Comparison of ENCODE assay signal across 32 cellular contexts in genomic region chr14:53103941-53104340, GRCh38.
"Had no signal": no experiment of that assay in that cellular context is flagged by ENCODE, and none has a peak within 500 bp of the region (broad histone marks: within the 10 kb centered on the region; RNA-seq: fewer than 3 reads in every experiment).

No MANE protein-coding gene starts in this region.

- H3K4me2 ChIP-seq: SK-N-SH had no signal

- DNase-seq: activated B cell treated with CpG ODN at 0.5 μM for 24 hours; activated CD4-positive, alpha-beta memory T cell treated with anti-CD3 and anti-CD28 coated beads, Interleukin-2, amount 10 ng/mL, durations not matched to agents 7 days and 5 days; activated CD4-positive, alpha-beta T cell treated with anti-CD3 and anti-CD28 coated beads for 1 hour; activated CD4-positive, alpha-beta T cell treated with anti-CD3 and anti-CD28 coated beads for 48 hours; activated CD8-positive, alpha-beta memory T cell treated with anti-CD3 and anti-CD28 coated beads for 24 hours; activated CD8-positive, alpha-beta memory T cell treated with anti-CD3 and anti-CD28 coated beads, Interleukin-2, amount 10 ng/mL, durations not matched to agents 7 days and 5 days; activated CD8-positive, alpha-beta memory T cell treated with anti-CD3 and anti-CD28 coated beads, Interleukin-2, amount 50 U/mL, for 48 hours; activated effector memory CD4-positive, alpha-beta T cell treated with Interleukin-2 at 50 U/mL for 16 hours; activated naive CD4-positive, alpha-beta T cell treated with anti-CD3 and anti-CD28 coated beads, Interleukin-2, amount 10 ng/mL, durations not matched to agents 7 days and 5 days; activated naive CD8-positive, alpha-beta T cell treated with anti-CD3 and anti-CD28 coated beads, Interleukin-2, amount 50 U/mL, for 24 hours; activated T-cell treated with anti-CD3 and anti-CD28 coated beads, Interleukin-2, amount 50 U/mL, for 48 hours; anterior cingulate cortex; central memory CD4-positive, alpha-beta T cell; Kasumi-1; MM.1S; NCI-H1092; NCI-H1436 treated with DMSO at 0.1 percent for 48 hours; NCI-H1694 treated with DMSO at 0.1 percent for 48 hours; NCI-H2029; NCI-H510A; NCI-H526; NCI-H748 treated with DMSO at 0.1 percent for 48 hours; NK-92 treated with Interleukin-12 subunit alpha and Interleukin-12 subunit beta, amount 100 ng/mL, for 24 hours; Right ventricle myocardium superior; SK-N-SH; T-cell; T-helper 2 cell; T-helper 9 cell had no signal

- H3K4me1 Mint-ChIP-seq: brain had no signal

- H3K9ac ChIP-seq: SK-N-SH had no signal

- H3K9me2 ChIP-seq: SK-N-SH had no signal

- H3K27ac ChIP-seq: SJSA1, VCaP had no signal

- H3K4me3 ChIP-seq: SJSA1 had no signal

- H3K4me3 Mint-ChIP-seq: activated B cell treated with CpG ODN at 0.5 μM for 24 hours; activated CD4-positive, alpha-beta memory T cell treated with anti-CD3 and anti-CD28 coated beads, Interleukin-2, amount 10 ng/mL, durations not matched to agents 7 days and 5 days; activated CD8-positive, alpha-beta memory T cell treated with anti-CD3 and anti-CD28 coated beads, Interleukin-2, amount 10 ng/mL, durations not matched to agents 7 days and 5 days; activated naive CD4-positive, alpha-beta T cell treated with anti-CD3 and anti-CD28 coated beads, Interleukin-2, amount 10 ng/mL, durations not matched to agents 7 days and 5 days; activated naive CD8-positive, alpha-beta T cell; activated naive CD8-positive, alpha-beta T cell treated with anti-CD3 and anti-CD28 coated beads, Interleukin-2, amount 50 U/mL, for 24 hours; brain; T-cell had no signal

- H3K36me3 ChIP-seq: SJSA1 had no signal

- H3K27me3 ChIP-seq: SJSA1 had no signal

- ATAC-seq: activated CD8-positive, alpha-beta memory T cell treated with anti-CD3 and anti-CD28 coated beads, Interleukin-2, amount 10 ng/mL, durations not matched to agents 7 days and 5 days; activated naive CD8-positive, alpha-beta T cell treated with anti-CD3 and anti-CD28 coated beads, Interleukin-2, amount 50 U/mL, for 24 hours; T-cell had no signal

- H3K27ac Mint-ChIP-seq: activated B cell treated with CpG ODN at 0.5 μM for 24 hours; activated CD4-positive, alpha-beta memory T cell treated with anti-CD3 and anti-CD28 coated beads, Interleukin-2, amount 10 ng/mL, durations not matched to agents 7 days and 5 days; activated CD8-positive, alpha-beta memory T cell treated with anti-CD3 and anti-CD28 coated beads, Interleukin-2, amount 10 ng/mL, durations not matched to agents 7 days and 5 days; activated naive CD4-positive, alpha-beta T cell treated with anti-CD3 and anti-CD28 coated beads, Interleukin-2, amount 10 ng/mL, durations not matched to agents 7 days and 5 days; activated naive CD8-positive, alpha-beta T cell; activated naive CD8-positive, alpha-beta T cell treated with anti-CD3 and anti-CD28 coated beads, Interleukin-2, amount 50 U/mL, for 24 hours; brain; T-cell had no signal

- H3K9me3 Mint-ChIP-seq: activated B cell treated with CpG ODN at 0.5 μM for 24 hours; activated naive CD8-positive, alpha-beta T cell treated with anti-CD3 and anti-CD28 coated beads, Interleukin-2, amount 50 U/mL, for 24 hours; T-cell had no signal

- H3K27me3 Mint-ChIP-seq: activated B cell treated with CpG ODN at 0.5 μM for 24 hours; activated CD4-positive, alpha-beta memory T cell treated with anti-CD3 and anti-CD28 coated beads, Interleukin-2, amount 10 ng/mL, durations not matched to agents 7 days and 5 days; activated CD8-positive, alpha-beta memory T cell treated with anti-CD3 and anti-CD28 coated beads, Interleukin-2, amount 10 ng/mL, durations not matched to agents 7 days and 5 days; activated naive CD4-positive, alpha-beta T cell treated with anti-CD3 and anti-CD28 coated beads, Interleukin-2, amount 10 ng/mL, durations not matched to agents 7 days and 5 days; activated naive CD8-positive, alpha-beta T cell; activated naive CD8-positive, alpha-beta T cell treated with anti-CD3 and anti-CD28 coated beads, Interleukin-2, amount 50 U/mL, for 24 hours; brain; T-cell had no signal

- H3K4me1 ChIP-seq: SJSA1 had no signal

- H3K9me3 ChIP-seq: SK-N-SH had no signal
